In the genomic region with DNA sequence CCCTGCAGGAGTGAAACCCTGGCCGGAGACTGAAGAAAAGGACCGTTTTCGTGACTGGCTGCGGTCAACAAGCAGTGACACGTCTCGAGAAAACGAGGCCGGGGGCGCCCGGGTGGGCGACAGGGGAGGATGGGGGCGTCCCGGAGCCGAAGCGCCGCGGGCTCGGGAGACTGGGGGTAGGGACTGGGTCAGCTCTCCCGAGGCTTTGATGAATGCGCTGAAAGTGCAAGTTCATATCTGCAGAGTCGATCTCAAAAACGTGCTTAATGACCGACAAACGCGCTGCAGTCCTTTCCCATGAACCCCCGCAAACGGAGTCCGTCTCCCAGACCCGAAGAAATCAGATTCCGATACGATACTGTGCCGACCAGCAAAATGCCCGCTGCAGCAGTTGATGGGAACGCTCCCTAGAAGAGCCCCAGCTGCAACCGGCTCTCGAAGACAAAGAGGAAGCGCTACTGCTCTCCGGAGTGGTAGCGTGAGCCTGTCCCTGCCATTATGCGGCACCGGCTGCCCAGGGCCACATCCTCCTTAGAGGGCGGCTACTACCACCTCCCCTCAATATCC, we compare ENCODE assay signal across 8 cellular contexts. TPM values are rescaled to one million over a fixed set of nuclear protein-coding genes. Genes with fewer than 3 reads are reported as not detected.
A peak's percentile ranks its signal among the peaks of the same experiment; 100 is the strongest.
DNase-seq lines count a peak whose midpoint lies in the region; ATAC-seq and TF ChIP-seq lines count a peak whose summit lies in the region.

No MANE protein-coding gene starts in this region.

- peak overlapping the region; percentile 77 for H3K4me3 ChIP-seq in HUES48 (ENCODE audit: low read depth, low read length)
- peak overlapping the region; percentile 90 for H3K4me3 ChIP-seq in SJSA1
- H3K4me3 ChIP-seq in adrenal gland, result peak overlapping the region in 3 of 4 donors; percentile 25 to 72 (median 47)

- intact Hi-C loops in CD4-positive, alpha-beta T cell (cut with DNase I, micrococcal nuclease), result loop anchor here (2.0 to 10.0 kb wide), 4 partner anchors 86 to 524 kb away; partner anchors contain the start of genes HMGB3 (in 1 of the 2), MTM1 (in 1 of the 2) and VMA21 (in 1 of the 2)
- intact Hi-C loops in adrenal gland (cut with DNase I) (no loop called here), left ventricle myocardium superior (cut with micrococcal nuclease) (no loop called here), posterior vena cava (cut with DNase I) (no loop called here)

- H3K9ac ChIP-seq in HUES48 (ENCODE audit: low read depth, low read length), result peak overlapping the region; percentile 71

- no peak for ATAC-seq in CD4-positive, alpha-beta T cell (ENCODE audit: poor library complexity)
- ATAC-seq in GM21360 (IDR thresholded peaks at IDR 0.05; ENCODE audit: unreplicated experiment), result peak; percentile 38
- ATAC-seq in left ventricle myocardium superior, result peak; percentile 55

- no peak overlapping the region for H3K27ac ChIP-seq in CD4-positive, alpha-beta T cell (ENCODE audit: low read depth, low read length)
- H3K27ac ChIP-seq in HUES48 (ENCODE audit: low read depth, low read length), result peak overlapping the region; percentile 72
- H3K27ac ChIP-seq in SJSA1, result no peak overlapping the region
- peak overlapping the region in 4 of 5 donors; percentile 37 to 82 (median 62) for H3K27ac ChIP-seq in adrenal gland

- 1 to 41% (median 31%) methylated on average over 20 to 42 of the region's 42 CpGs; no CpG with 5 or more reads in 1 of the 4 donors for WGBS in adrenal gland, 4 donors

- no peak for TF ChIP-seq CTCF in CD4-positive, alpha-beta T cell (IDR thresholded peaks at IDR 0.05)
- TF ChIP-seq CTCF in adrenal gland (IDR thresholded peaks at IDR 0.05), result no peak

- H3K9me3 Mint-ChIP-seq in CD4-positive, alpha-beta T cell, result no peaks in the 10 kb centered on the region

- peak in 1 of 2 donors; percentile 30 for TF ChIP-seq POLR2A in adrenal gland (IDR thresholded peaks at IDR 0.05)

- peak overlapping the region; percentile 96 for H3K4me3 Mint-ChIP-seq in CD4-positive, alpha-beta T cell

- no peaks in the 10 kb centered on the region for H3K9me3 ChIP-seq in CD4-positive, alpha-beta T cell (ENCODE audit: control insufficient read depth, low read length)
- H3K9me3 ChIP-seq in HUES48 (ENCODE audit: control insufficient read depth, insufficient read depth, low read length) (peaks cover 9% of the 10 kb centered on the region; the same call in 1 of the 2 replicates), SJSA1 (replicated peaks) (no peaks in the 10 kb centered on the region), adrenal gland (replicated peaks in 1 of 3) (no peaks in the 10 kb centered on the region)

- DNase-seq in CD4-positive, alpha-beta T cell, result peak in 9 of 10 experiments; percentile 1 to 34 (median 12)
- DNase-seq in SJSA1 (ENCODE audit: low read depth in 1 of 2, low spot score in 2 of 2), result peak; percentile 12 to 44
- peak; percentile 28 to 58 (median 45) for DNase-seq in adrenal gland
- peak; percentile 31 for DNase-seq in left ventricle myocardium superior
- peak; percentile 82 for DNase-seq in posterior vena cava (ENCODE audit: low spot score)
- DNase-seq in GOT3 (lab: John Stamatoyannopoulos, UW), result no peak

- H3K27me3 ChIP-seq in CD4-positive, alpha-beta T cell (ENCODE audit: control insufficient read depth, insufficient read depth, low read length), result no peaks in the 10 kb centered on the region
- H3K27me3 ChIP-seq in HUES48 (ENCODE audit: control insufficient read depth, insufficient read depth, low read length) (no peaks in the 10 kb centered on the region), SJSA1 (replicated peaks) (no peaks in the 10 kb centered on the region), adrenal gland (no peaks in the 10 kb centered on the region)

- H3K4me1 Mint-ChIP-seq in CD4-positive, alpha-beta T cell (ENCODE audit: low read depth), result peaks cover 15% of the 10 kb centered on the region

- H3K4me1 ChIP-seq in HUES48 (ENCODE audit: control insufficient read depth, insufficient read depth, low read length), result peaks cover 44% of the 10 kb centered on the region
- H3K4me1 ChIP-seq in SJSA1 (replicated peaks), result no peaks in the 10 kb centered on the region
- peaks cover 0 to 5% of the 10 kb centered on the region in 2 donors for H3K4me1 ChIP-seq in adrenal gland (replicated peaks in 1 of 2)

- H3K36me3 ChIP-seq in HUES48 (ENCODE audit: control insufficient read depth, insufficient read depth, low read length) (0 out of 2 replicates have a peak, but pooled peaks cover 5% of the 10 kb centered on the region), SJSA1 (no peaks in the 10 kb centered on the region), adrenal gland (replicated peaks in 1 of 2) (no peaks in the 10 kb centered on the region)

- peak overlapping the region; percentile 28 for H3K27ac Mint-ChIP-seq in CD4-positive, alpha-beta T cell

- CTCF ChIA-PET in CD4-positive, alpha-beta T cell (lab: Charles Lee), result no interaction called here

- POLR2A ChIA-PET in CD4-positive, alpha-beta T cell (lab: Charles Lee), result no interaction called here

- no peaks in the 10 kb centered on the region for H3K27me3 Mint-ChIP-seq in CD4-positive, alpha-beta T cell

- no peaks in the 10 kb centered on the region for H3K36me3 Mint-ChIP-seq in CD4-positive, alpha-beta T cell (ENCODE audit: low read depth)

RNA-seq across cellular contexts. Expression of gene CD99L2, which starts 0.8 kb away (rescaled TPM):
- total RNA-seq in CD4-positive, alpha-beta T cell, result 1 to 10 TPM; 5.3 to 6.5 TPM
- 21.1 and 25.8 TPM in 2 replicates for total RNA-seq in SJSA1 (2014; rRNA removed; shearing (Covaris generic))
- total RNA-seq in adrenal gland (100 to 1,000 TPM in 1 of 8 donors, 10 to 100 TPM in 7; 44.4 to 102 (median 59.0) TPM), left ventricle myocardium superior (83.3 TPM), posterior vena cava (10 to 100 TPM; 44.0 to 48.0 TPM)
- polyA plus RNA-seq in adrenal gland, result 10 to 100 TPM; 20.0 to 34.4 (median 27.8) TPM

Comparison
In these comparisons a context has a peak if more than half of its experiments do, and no peak if none do; other contexts are left out.
1. H3K27ac ChIP-seq: peak in HUES48 (single experiment) and adrenal gland (4 of 5); none in CD4-positive, alpha-beta T cell (single experiment) and SJSA1 (single experiment).
2. intact Hi-C loops: an anchor here in CD4-positive, alpha-beta T cell (2.0 to 10.0 kb wide); none called in adrenal gland, left ventricle myocardium superior and posterior vena cava.
3. Peak in every context shown above with its lines, with median percentiles within 50 percentile points of each other: H3K4me3 ChIP-seq.